Comparison of ENCODE assay signal across 28 cellular contexts in the genomic region with DNA sequence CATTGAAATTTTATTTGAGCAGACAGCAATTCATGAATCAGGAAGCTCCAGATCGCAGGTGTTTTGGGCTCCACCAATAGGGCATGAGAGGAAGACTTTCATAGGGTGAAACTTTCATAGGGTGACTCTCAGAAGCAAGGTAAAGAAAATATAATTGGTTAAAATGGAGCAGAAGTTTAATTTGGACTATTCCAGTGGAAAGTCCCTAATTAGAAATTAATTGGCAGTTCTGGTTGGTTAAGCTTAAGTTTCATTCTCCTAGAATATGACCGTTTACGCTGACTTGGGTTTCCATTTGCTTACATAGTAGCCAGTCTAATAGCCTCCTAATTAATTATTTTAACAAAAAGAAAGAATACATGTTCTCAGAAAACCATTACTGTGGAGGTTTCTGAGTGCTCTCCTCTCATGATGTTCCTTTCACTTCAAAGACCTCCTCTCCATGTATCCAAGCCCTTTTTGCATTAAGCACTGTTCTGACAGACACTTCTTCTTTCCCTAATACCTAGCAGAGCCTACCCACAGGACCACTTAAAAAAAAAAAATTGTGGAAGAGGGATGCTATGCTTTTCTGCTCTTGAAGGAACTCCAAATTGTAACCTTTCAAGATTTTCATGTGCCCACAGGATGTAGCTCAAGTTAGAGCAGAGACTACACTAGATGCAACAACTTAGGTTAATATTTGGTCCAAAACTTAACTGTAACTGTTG.
"Had no signal": no experiment of that assay in that cellular context is flagged by ENCODE, and none has a peak within 500 bp of the region (broad histone marks: within the 10 kb centered on the region; RNA-seq: fewer than 3 reads in every experiment).

No MANE protein-coding gene starts in this region.

- H3K9me3 ChIP-seq: ascending aorta, SJCRH30 had no signal

- DNase-seq: activated CD4-positive, alpha-beta T cell treated with anti-CD3 and anti-CD28 coated beads, Interleukin-2, amount 10 ng/mL, durations not matched to agents 24 days and 14 days; activated CD4-positive, alpha-beta T cell treated with anti-CD3 and anti-CD28 coated beads, Interleukin-2, amount 50 U/mL, for 4 hours; activated CD8-positive, alpha-beta T cell treated with anti-CD3 and anti-CD28 coated beads for 36 hours; activated gamma-delta T cell; activated naive CD4-positive, alpha-beta T cell treated with Interleukin-2 at 50 U/mL for 16 hours; activated naive CD8-positive, alpha-beta T cell treated with anti-CD3 and anti-CD28 coated beads, Interleukin-2, amount 10 ng/mL, durations not matched to agents 7 days and 5 days; activated T-cell treated with anti-CD3 and anti-CD28 coated beads, Interleukin-2, amount 50 U/mL, for 24 hours; amygdala; Kasumi-1; NCI-H1092 treated with DMSO at 0.1 percent for 48 hours; NCI-H1417; NCI-H146; NCI-H187; NCI-H2029 treated with DMSO at 0.1 percent for 48 hours; NCI-H2107; NCI-H226; NCI-H446 treated with DMSO at 0.1 percent for 48 hours; NCI-H524; NCI-H69; NCI-H82; OCI-M1; SHP77; SJCRH30; T1000 had no signal

- FAIRE-seq: K562 had no signal

- H3K36me3 ChIP-seq: ascending aorta, cardiac muscle cell, SJCRH30 had no signal

- H3K4me3 ChIP-seq: ascending aorta, cardiac muscle cell, K562, SJCRH30, SK-N-MC had no signal

- ATAC-seq: activated CD8-positive, alpha-beta T cell treated with anti-CD3 and anti-CD28 coated beads for 36 hours; K562 had no signal

- H3K27ac ChIP-seq: ascending aorta, cardiac muscle cell, SJCRH30, SK-N-MC had no signal

- H3K27me3 ChIP-seq: ascending aorta, cardiac muscle cell, SJCRH30 had no signal
